ENCODE assay signal across 8 cellular contexts in the genomic region with DNA sequence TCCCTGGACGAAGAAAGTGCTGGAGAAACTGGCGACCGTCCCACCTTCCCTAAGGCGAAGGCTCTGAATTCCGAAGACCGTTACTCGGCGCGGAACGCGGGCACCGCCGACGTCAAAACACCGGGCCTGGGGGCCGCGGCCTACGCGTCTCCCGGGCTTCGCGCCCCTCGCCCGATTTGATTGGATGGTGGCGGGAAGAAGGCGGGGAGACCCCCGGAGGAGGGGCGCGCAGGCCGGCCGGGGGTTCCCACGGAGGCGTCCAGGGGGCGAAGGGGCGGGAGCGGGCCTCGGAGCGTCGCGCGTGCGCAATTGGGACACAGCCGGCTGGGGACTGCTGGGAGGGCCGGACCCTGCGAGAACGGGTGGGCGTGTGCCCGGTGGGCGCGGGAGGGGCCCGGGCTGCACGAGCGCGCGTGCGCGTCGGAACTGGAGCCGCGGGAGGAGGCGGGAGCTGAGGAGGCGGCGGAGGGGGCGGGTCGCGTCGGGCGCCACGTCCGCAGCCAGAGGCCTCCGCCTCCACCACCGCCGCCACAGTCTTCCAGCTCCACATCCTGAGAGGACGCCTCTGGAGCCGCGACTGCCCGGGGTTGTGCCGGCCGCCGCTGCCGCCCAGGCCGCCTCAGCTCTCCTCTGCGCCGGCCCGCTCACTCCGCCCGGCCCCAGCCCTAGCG. TPM values are rescaled to one million over a fixed set of nuclear protein-coding genes. Genes with fewer than 3 reads are reported as not detected.
A peak's percentile ranks its signal among the peaks of the same experiment; 100 is the strongest.
DNase-seq lines count a peak whose midpoint lies in the region; ATAC-seq and TF ChIP-seq lines count a peak whose summit lies in the region.

TMEM263 (plus strand) TSS at position 531 of the 671 bp plus-strand sequence. CDS start 11,210 bp downstream, outside the sequence.

- peak within 1 kb of the TSS; percentile 88 to 99 (median 96) for H3K4me3 Mint-ChIP-seq in naive thymus-derived CD4-positive, alpha-beta T cell
- peak within 1 kb of the TSS; percentile 97 for H3K4me3 Mint-ChIP-seq in stimulated activated memory B cell treated with anti-CD40 and anti-IgM and Interleukin-4, amounts not matched to agents 10 μg/mL and 1 μg/mL and 100 μg/mL, for 72 hours

- H3K4me2 ChIP-seq in fibroblast of lung (ENCODE audit: extremely low read depth, insufficient read depth, low read length): peak within 1 kb of the TSS; percentile 89

- peaks cover 44% of the 10 kb centered on the region for H3K79me2 ChIP-seq in fibroblast of lung (ENCODE audit: control insufficient read depth, insufficient read depth, low read length)

- in situ Hi-C loops in KBM-7 (cut with MboI; ENCODE audit: low pct_unique_long_range_greater_than_20kb, low sequenced_read_pairs): no loop called here

- H2AFZ ChIP-seq in fibroblast of lung (ENCODE audit: low read length): peak within 1 kb of the TSS; percentile 84

- no peaks in the 10 kb centered on the region for H3K36me3 ChIP-seq in Peyer's patch
- H3K36me3 ChIP-seq in fibroblast of lung (ENCODE audit: control insufficient read depth, insufficient read depth, low read length): no peaks in the 10 kb centered on the region
- peaks cover 0 to 6% (median 0%) of the 10 kb centered on the region in 3 experiments for H3K36me3 ChIP-seq in naive thymus-derived CD4-positive, alpha-beta T cell (ENCODE audit: control insufficient read depth in 2 of 3, insufficient read depth in 3 of 3, low read length in 3 of 3)

- POLR2A ChIA-PET in naive thymus-derived CD4-positive, alpha-beta T cell (lab: Charles Lee): interaction anchor here (1.0 to 2.4 kb wide), 10 partner anchors 11 to 654 kb away, joined by 3 to 16 read pairs (median 4); partner anchors contain the start of genes CRY1, MTERF2 and POLR3B

- H3K27ac ChIP-seq in Peyer's patch (peak within 1 kb of the TSS; percentile 94 to 98 (median 97)), fibroblast of lung (ENCODE audit: insufficient read depth, low read length) (peak within 1 kb of the TSS; percentile 98)
- peak within 1 kb of the TSS; percentile 94 for H3K27ac ChIP-seq in naive thymus-derived CD4-positive, alpha-beta T cell (ENCODE audit: low read depth, low read length)

- ATAC-seq in GM21717 (IDR thresholded peaks at IDR 0.05; ENCODE audit: unreplicated experiment): peak; percentile 64
- ATAC-seq in naive thymus-derived CD4-positive, alpha-beta T cell: peak; percentile 90
- ATAC-seq in stimulated activated memory B cell treated with anti-CD40 and anti-IgM and Interleukin-4, amounts not matched to agents 10 μg/mL and 1 μg/mL and 100 μg/mL, for 72 hours: peak; percentile 93

- H3K36me3 Mint-ChIP-seq in naive thymus-derived CD4-positive, alpha-beta T cell: peaks cover 0 to 3% (median 0%) of the 10 kb centered on the region in 5 donors
- no peaks in the 10 kb centered on the region for H3K36me3 Mint-ChIP-seq in stimulated activated memory B cell treated with anti-CD40 and anti-IgM and Interleukin-4, amounts not matched to agents 10 μg/mL and 1 μg/mL and 100 μg/mL, for 72 hours

- peak in 1 of 6 experiments; percentile 29 for TF ChIP-seq CTCF in Peyer's patch (IDR thresholded peaks at IDR 0.05)
- TF ChIP-seq CTCF in fibroblast of lung (conservative IDR thresholded peaks at IDR 0.05 in 1 of 2, IDR thresholded peaks at IDR 0.05 in 1 of 2; ENCODE audit: low read depth in 1 of 2, low read length in 2 of 2): no peak

- H3K4me3 ChIP-seq in Peyer's patch (peak within 1 kb of the TSS; percentile 95 to 98 (median 98)), fibroblast of lung (replicated peaks in 1 of 4; ENCODE audit: control extremely low read depth in 1 of 4, insufficient read depth in 1 of 4, low read depth in 3 of 4, low read length in 4 of 4) (peak within 1 kb of the TSS; percentile 62 to 99 (median 82))
- peak within 1 kb of the TSS; percentile 94 for H3K4me3 ChIP-seq in naive thymus-derived CD4-positive, alpha-beta T cell (ENCODE audit: low read length)

- H3K9me3 Mint-ChIP-seq in naive thymus-derived CD4-positive, alpha-beta T cell: peaks cover 0 to 6% (median 0%) of the 10 kb centered on the region in 11 donors
- H3K9me3 Mint-ChIP-seq in stimulated activated memory B cell treated with anti-CD40 and anti-IgM and Interleukin-4, amounts not matched to agents 10 μg/mL and 1 μg/mL and 100 μg/mL, for 72 hours: no peaks in the 10 kb centered on the region

- CTCF ChIA-PET in naive thymus-derived CD4-positive, alpha-beta T cell (lab: Charles Lee): interaction anchor here (1.3 to 2.0 kb wide), 2 partner anchors 28 to 48 kb away, joined by 3 to 4 read pairs; no protein-coding TSS in a partner anchor

- intact Hi-C loops in naive thymus-derived CD4-positive, alpha-beta T cell (cut with micrococcal nuclease): loop anchor here (1.0 to 10.0 kb wide), 20 partner anchors 32 to 1607 kb away; partner anchors contain the start of genes CRY1 (in 2 of the 2), ISCU (in 2 of the 2), MTERF2 (in 2 of the 2) and PWP1 (in 2 of the 2)

- TF ChIP-seq POLR2A in Peyer's patch (IDR thresholded peaks at IDR 0.05): peak; percentile 84 to 86

- H3K9me3 ChIP-seq in Peyer's patch: no peaks in the 10 kb centered on the region
- no peaks in the 10 kb centered on the region for H3K9me3 ChIP-seq in fibroblast of lung (ENCODE audit: control insufficient read depth, insufficient read depth, low read depth, low read length)
- H3K9me3 ChIP-seq in naive thymus-derived CD4-positive, alpha-beta T cell (ENCODE audit: control insufficient read depth in 2 of 3, low read length in 3 of 3): no peaks in the 10 kb centered on the region

- H3K4me1 ChIP-seq in Peyer's patch: peaks cover 0 to 30% (median 3%) of the 10 kb centered on the region in 4 donors
- H3K4me1 ChIP-seq in fibroblast of lung (ENCODE audit: control insufficient read depth, extremely low read depth, insufficient read depth, low read length): no peaks in the 10 kb centered on the region
- H3K4me1 ChIP-seq in naive thymus-derived CD4-positive, alpha-beta T cell (ENCODE audit: control insufficient read depth in 2 of 2, insufficient read depth in 2 of 2, low read length in 2 of 2): peaks cover 8 to 10% of the 10 kb centered on the region in 2 donors

- H3K27me3 ChIP-seq in Peyer's patch (no peaks in the 10 kb centered on the region), fibroblast of lung (ENCODE audit: control insufficient read depth, insufficient read depth, low read length) (no peaks in the 10 kb centered on the region)
- no peaks in the 10 kb centered on the region for H3K27me3 ChIP-seq in naive thymus-derived CD4-positive, alpha-beta T cell (ENCODE audit: control insufficient read depth in 2 of 2, insufficient read depth in 2 of 2, low read length in 2 of 2)

- H3K9ac ChIP-seq in fibroblast of lung (ENCODE audit: insufficient read depth, low read length): peak within 1 kb of the TSS; percentile 100

- H3K4me1 Mint-ChIP-seq in naive thymus-derived CD4-positive, alpha-beta T cell: peaks cover 17 to 57% (median 38%) of the 10 kb centered on the region in 7 donors
- peaks cover 25% of the 10 kb centered on the region for H3K4me1 Mint-ChIP-seq in stimulated activated memory B cell treated with anti-CD40 and anti-IgM and Interleukin-4, amounts not matched to agents 10 μg/mL and 1 μg/mL and 100 μg/mL, for 72 hours

- H3K27ac Mint-ChIP-seq in naive thymus-derived CD4-positive, alpha-beta T cell: peak within 1 kb of the TSS; percentile 93 to 97 (median 96)
- peak within 1 kb of the TSS; percentile 93 for H3K27ac Mint-ChIP-seq in stimulated activated memory B cell treated with anti-CD40 and anti-IgM and Interleukin-4, amounts not matched to agents 10 μg/mL and 1 μg/mL and 100 μg/mL, for 72 hours

- H4K20me1 ChIP-seq in fibroblast of lung (ENCODE audit: control insufficient read depth, extremely low read depth, insufficient read depth, low read length): peaks cover 2% of the 10 kb centered on the region

- peaks cover 0 to 11% (median 0%) of the 10 kb centered on the region in 5 donors for H3K27me3 Mint-ChIP-seq in naive thymus-derived CD4-positive, alpha-beta T cell
- no peaks in the 10 kb centered on the region for H3K27me3 Mint-ChIP-seq in stimulated activated memory B cell treated with anti-CD40 and anti-IgM and Interleukin-4, amounts not matched to agents 10 μg/mL and 1 μg/mL and 100 μg/mL, for 72 hours

- DNase-seq in DMS79 (lab: John Stamatoyannopoulos, UW): peak; percentile 94
- peak; percentile 90 for DNase-seq in KBM-7
- peak; percentile 86 to 96 (median 89) for DNase-seq in Peyer's patch
- peak; percentile 76 to 91 for DNase-seq in activated T-helper 1 cell treated with anti-CD3 and anti-CD28 coated beads, Interleukin-2, amount 50 U/mL, for 16 hours (ENCODE audit: low read depth in 1 of 2, low spot score in 1 of 2)
- peak; percentile 94 to 97 for DNase-seq in fibroblast of lung (ENCODE audit: low read depth in 2 of 2)
- DNase-seq in naive thymus-derived CD4-positive, alpha-beta T cell: peak; percentile 78 to 91 (median 86)

RNA-seq across cellular contexts. Expression of gene TMEM263, which starts in this region (rescaled TPM):
- total RNA-seq in Peyer's patch (10 to 100 TPM; 14.2 to 30.5 (median 28.1) TPM), fibroblast of lung (81.7 and 97.9 TPM in 2 replicates)
- polyA plus RNA-seq in fibroblast of lung: 71.5 and 116 TPM in 2 replicates
- polyA plus RNA-seq in fibroblast of lung (2012): 65.0 and 102 TPM in 2 replicates
- 24.8 and 43.6 TPM in 2 replicates for polyA minus RNA-seq in fibroblast of lung (ENCODE audit: low replicate concordance)
- total RNA-seq in naive thymus-derived CD4-positive, alpha-beta T cell: 10 to 100 TPM; 20.0 to 45.5 (median 31.5) TPM
- 10 to 100 TPM; 46.9 to 47.8 TPM for polyA plus RNA-seq in naive thymus-derived CD4-positive, alpha-beta T cell

Comparison
In these comparisons a context has a peak if more than half of its experiments do, and no peak if none do; other contexts are left out.
1. Peak in every context shown above with its lines: DNase-seq, ATAC-seq, H3K4me3 ChIP-seq and H3K27ac ChIP-seq.